9 cellular contexts compared by ENCODE assay signal in genomic region chr5:177367323-177367848, GRCh38. TPM values are rescaled to one million over a fixed set of nuclear protein-coding genes. Genes with fewer than 3 reads are reported as not detected.
A peak's percentile ranks its signal among the peaks of the same experiment; 100 is the strongest.
DNase-seq lines count a peak whose midpoint lies in the region; ATAC-seq, FAIRE-seq and TF ChIP-seq lines count a peak whose summit lies in the region.
"Had no signal": no experiment of that assay in that cellular context is flagged by ENCODE, and none has a peak within 500 bp of the region (broad histone marks: within the 10 kb centered on the region; RNA-seq: fewer than 3 reads in every experiment).

No MANE protein-coding gene starts in this region.

- FAIRE-seq in bronchial epithelial cell (lab: Jason Lieb, UNC) (no peak), D721Med (lab: Jason Lieb, UNC) (no peak)

- ATAC-seq in gastrocnemius medialis = peak; percentile 13 to 16
- ATAC-seq in activated T-cell treated with anti-CD3 and anti-CD28 coated beads, Interleukin-2, amount 50 U/mL, for 4 hours = no peak

- DNase-seq in bronchial epithelial cell (ENCODE audit: low read depth) (no peak), kidney epithelial cell (ENCODE audit: low read depth) (no peak), gastrocnemius medialis (no peak), medulla oblongata (ENCODE audit: extremely low spot score) (no peak), C1 segment of cervical spinal cord (lab: John Stamatoyannopoulos, UW) (no peak), D721Med (ENCODE audit: insufficient read length, low spot score) (no peak)
- no peak for DNase-seq in activated T-cell treated with anti-CD3 and anti-CD28 coated beads, Interleukin-2, amount 50 U/mL, for 4 hours
- DNase-seq: DND-41 had no signal

- H3K27ac ChIP-seq in gastrocnemius medialis = peak overlapping the region; percentile 92 to 93 (median 92)

- H3K4me1 ChIP-seq in ES-I3 (ENCODE audit: insufficient read depth, low read length) (peaks cover 25% of the 10 kb centered on the region), gastrocnemius medialis (peaks cover 39 to 52% of the 10 kb centered on the region in 2 donors)

- intact Hi-C loops in gastrocnemius medialis (cut with DNase I; ENCODE audit: low total_unique reads) = loop anchor here (5.0 kb wide), 1 partner anchor 55 kb away; the partner anchor contains the start of gene MXD3

- H3K4me3 ChIP-seq in bronchial epithelial cell (ENCODE audit: low read depth, low read length) = peak overlapping the region; percentile 35
- H3K4me3 ChIP-seq in kidney epithelial cell (ENCODE audit: low read depth, low read length) = peak overlapping the region; percentile 41
- peak overlapping the region; percentile 63 to 85 (median 74) for H3K4me3 ChIP-seq in gastrocnemius medialis

- no peaks in the 10 kb centered on the region for H3K9me3 ChIP-seq in ES-I3 (ENCODE audit: control insufficient read depth, insufficient read depth, low read length)
- H3K9me3 ChIP-seq in gastrocnemius medialis = no peaks in the 10 kb centered on the region

- H3K4me1 Mint-ChIP-seq in activated T-cell treated with anti-CD3 and anti-CD28 coated beads, Interleukin-2, amount 50 U/mL, for 4 hours (ENCODE audit: low read depth) = peaks cover 63% of the 10 kb centered on the region

- no peaks in the 10 kb centered on the region for H3K27me3 ChIP-seq in bronchial epithelial cell (ENCODE audit: control insufficient read depth, insufficient read depth, low read length)
- H3K27me3 ChIP-seq in kidney epithelial cell (ENCODE audit: control insufficient read depth, insufficient read depth, low read length) = no peaks in the 10 kb centered on the region
- no peaks in the 10 kb centered on the region for H3K27me3 ChIP-seq in gastrocnemius medialis

- in situ Hi-C loops in gastrocnemius medialis (cut with MboI; ENCODE audit: low sequenced_read_pairs in 4 of 4) = no loop called here

- TF ChIP-seq CTCF in bronchial epithelial cell (IDR thresholded peaks at IDR 0.05; ENCODE audit: insufficient read depth, low read length, severe bottlenecking) = peak; percentile 20
- TF ChIP-seq CTCF in kidney epithelial cell (IDR thresholded peaks at IDR 0.05; ENCODE audit: insufficient read depth, low read length, poor library complexity, severe bottlenecking) = peak; percentile 32
- no peak for TF ChIP-seq CTCF in gastrocnemius medialis (IDR thresholded peaks at IDR 0.05 in 4 of 5, conservative IDR thresholded peaks at IDR 0.05 in 1 of 5)
- no peak for TF ChIP-seq CTCF in D721Med (IDR thresholded peaks at IDR 0.05; ENCODE audit: insufficient read depth, missing control alignments)

- H3K4me3 Mint-ChIP-seq in activated T-cell treated with anti-CD3 and anti-CD28 coated beads, Interleukin-2, amount 50 U/mL, for 4 hours = no peak overlapping the region

- H3K36me3 ChIP-seq in ES-I3 (ENCODE audit: insufficient read depth, low read length) (no peaks in the 10 kb centered on the region), bronchial epithelial cell (ENCODE audit: control insufficient read depth, insufficient read depth, low read length) (peaks cover 3% of the 10 kb centered on the region), kidney epithelial cell (ENCODE audit: control insufficient read depth, insufficient read depth, low read length) (no peaks in the 10 kb centered on the region), gastrocnemius medialis (no peaks in the 10 kb centered on the region)

- H3K36me3 Mint-ChIP-seq in activated T-cell treated with anti-CD3 and anti-CD28 coated beads, Interleukin-2, amount 50 U/mL, for 4 hours (ENCODE audit: insufficient read depth) = peaks cover 11% of the 10 kb centered on the region

- TF ChIP-seq POLR2A in gastrocnemius medialis (IDR thresholded peaks at IDR 0.05) = no peak

- peak overlapping the region; percentile 80 for H3K9ac ChIP-seq in ES-I3 (ENCODE audit: low read depth, low read length)

- H3K9me3 Mint-ChIP-seq in activated T-cell treated with anti-CD3 and anti-CD28 coated beads, Interleukin-2, amount 50 U/mL, for 4 hours = no peaks in the 10 kb centered on the region

- H3K27me3 Mint-ChIP-seq in activated T-cell treated with anti-CD3 and anti-CD28 coated beads, Interleukin-2, amount 50 U/mL, for 4 hours (ENCODE audit: low read depth) = no peaks in the 10 kb centered on the region

RNA-seq across cellular contexts. Expression of gene RGS14, which starts 9.7 kb away (rescaled TPM):
- total RNA-seq in bronchial epithelial cell (6.8 and 8.4 TPM in 2 replicates), kidney epithelial cell (14.5 and 22.9 TPM in 2 replicates), gastrocnemius medialis (10 to 100 TPM in 1 of 4 donors, 1 to 10 TPM in 3; 1.6 to 25.9 (median 5.0) TPM)
- total RNA-seq in activated T-cell treated with anti-CD3 and anti-CD28 coated beads, Interleukin-2, amount 50 U/mL, for 4 hours = 10 to 100 TPM; 43.7 to 62.3 (median 46.2) TPM

RNA-seq across cellular contexts. Expression of gene LMAN2, which starts 15.9 kb away (rescaled TPM):
- total RNA-seq in bronchial epithelial cell = 362 and 444 TPM in 2 replicates
- total RNA-seq in kidney epithelial cell = 279 and 308 TPM in 2 replicates
- total RNA-seq in gastrocnemius medialis = 100 to 1,000 TPM in 1 of 4 donors, 10 to 100 TPM in 3; 70.2 to 109 (median 86.6) TPM
- total RNA-seq in activated T-cell treated with anti-CD3 and anti-CD28 coated beads, Interleukin-2, amount 50 U/mL, for 4 hours = 100 to 1,000 TPM; 120 to 129 (median 127) TPM

RNA-seq across cellular contexts. Expression of gene SLC34A1, which starts 16.8 kb away (rescaled TPM):
- total RNA-seq in bronchial epithelial cell (not detected in 2 replicates), kidney epithelial cell (not detected in 2 replicates), gastrocnemius medialis (not detected)
- total RNA-seq in activated T-cell treated with anti-CD3 and anti-CD28 coated beads, Interleukin-2, amount 50 U/mL, for 4 hours = not detected

RNA-seq across cellular contexts. Expression of gene PFN3, which starts 33.1 kb away (rescaled TPM):
- total RNA-seq in bronchial epithelial cell (not detected in 2 replicates), kidney epithelial cell (not detected in 2 replicates), gastrocnemius medialis (not detected)
- not detected for total RNA-seq in activated T-cell treated with anti-CD3 and anti-CD28 coated beads, Interleukin-2, amount 50 U/mL, for 4 hours

RNA-seq across cellular contexts. Expression of gene F12, which starts 42.0 kb away (rescaled TPM):
- total RNA-seq in bronchial epithelial cell (5.0 and 7.9 TPM in 2 replicates), kidney epithelial cell (4.0 and 5.1 TPM in 2 replicates), gastrocnemius medialis (1 to 10 TPM in 1 of 4 donors, under 1 TPM in 2, not detected in 1; 0.36 to 1.2 (median 0.95) TPM)
- total RNA-seq in activated T-cell treated with anti-CD3 and anti-CD28 coated beads, Interleukin-2, amount 50 U/mL, for 4 hours = 1 to 10 TPM; 1.7 to 5.7 (median 3.1) TPM

Comparison
In these comparisons a context has a peak if more than half of its experiments do, and no peak if none do; other contexts are left out.
1. CTCF ChIP-seq: peak in bronchial epithelial cell (single experiment) and kidney epithelial cell (single experiment); none in gastrocnemius medialis (0 of 5) and D721Med (single experiment).
2. ATAC-seq: peak in gastrocnemius medialis (2 of 2); none in activated T-cell treated with anti-CD3 and anti-CD28 coated beads, Interleukin-2, amount 50 U/mL, for 4 hours (0 of 2).
3. Peak in every context shown above with its lines, with median percentiles within 50 percentile points of each other: H3K4me3 ChIP-seq.